In genomic region chr12:91687052-91688017, GRCh38 we compare ENCODE assay signal across 10 cellular contexts.
DNase-seq lines count a peak whose midpoint lies in the region; ATAC-seq and TF ChIP-seq lines count a peak whose summit lies in the region.
"Had no signal": no experiment of that assay in that cellular context is flagged by ENCODE, and none has a peak within 500 bp of the region (broad histone marks: within the 10 kb centered on the region; RNA-seq: fewer than 3 reads in every experiment).

No MANE protein-coding gene starts in this region.

- peaks cover 12 to 25% of the 10 kb centered on the region in 2 donors for H3K4me1 Mint-ChIP-seq in natural killer cell
- peaks cover 8 to 10% of the 10 kb centered on the region in 2 donors for H3K4me1 Mint-ChIP-seq in natural killer cell treated with Interleukin-12 subunit alpha and Interleukin-12 subunit beta and Interleukin-15 and Interleukin-18, amount 100 ng/mL, for 72 hours (ENCODE audit: low read depth in 2 of 2)
- H3K4me1 Mint-ChIP-seq in activated naive CD8-positive, alpha-beta T cell treated with anti-CD3 and anti-CD28 coated beads, Interleukin-2, amount 10 ng/mL, durations not matched to agents 7 days and 5 days, result peaks cover 18% of the 10 kb centered on the region

- H3K27ac ChIP-seq in thymus (ENCODE audit: low read depth) (peak overlapping the region; percentile 18), A673 (ENCODE audit: low read depth, low read length, poor library complexity, severe bottlenecking) (no peak overlapping the region)

- H3K36me3 ChIP-seq in thymus (ENCODE audit: control insufficient read depth, insufficient read depth) (no peaks in the 10 kb centered on the region), A673 (ENCODE audit: insufficient read depth, low read length, poor library complexity, severe bottlenecking) (no peaks in the 10 kb centered on the region)

- BruUV-seq in A673 (replicated peaks; lab: Mats Ljungman, UMichigan), result no TSS peak

- ATAC-seq in natural killer cell (peak; percentile 32 to 77 (median 70)), HG03520 (IDR thresholded peaks at IDR 0.05; ENCODE audit: unreplicated experiment) (no peak)
- no peak for ATAC-seq in natural killer cell treated with Interleukin-12 subunit alpha and Interleukin-12 subunit beta and Interleukin-15 and Interleukin-18, amount 100 ng/mL, for 72 hours
- ATAC-seq in activated naive CD8-positive, alpha-beta T cell treated with anti-CD3 and anti-CD28 coated beads, Interleukin-2, amount 10 ng/mL, durations not matched to agents 7 days and 5 days (ENCODE audit: low read depth), result peak; percentile 93

- DNase-seq in natural killer cell (no peak), LHCN-M2 (ENCODE audit: low read depth) (peak; percentile 5), SKM-1 treated with dmso at 0.1 percent for 144 hours (lab: John Stamatoyannopoulos, UW; ENCODE audit: unreplicated experiment) (no peak), A673 (ENCODE audit: low spot score) (no peak)
- DNase-seq in natural killer cell treated with Interleukin-12 subunit alpha and Interleukin-12 subunit beta and Interleukin-15 and Interleukin-18, amount 100 ng/mL, for 72 hours (ENCODE audit: low spot score), result no peak
- no peak for DNase-seq in activated naive CD8-positive, alpha-beta T cell treated with anti-CD3 and anti-CD28 coated beads, Interleukin-2, amount 10 ng/mL, durations not matched to agents 7 days and 5 days
- DNase-seq: kidney, NCI-H345 had no signal

- intact Hi-C loops in natural killer cell (cut with micrococcal nuclease) (loop anchor here (5.0 kb wide), 1 partner anchor 190 kb away; no protein-coding TSS in a partner anchor), A673 (cut with micrococcal nuclease; ENCODE audit: unreplicated experiment) (no loop called here)

- H3K27me3 ChIP-seq in thymus (ENCODE audit: control insufficient read depth, insufficient read depth) (no peaks in the 10 kb centered on the region), A673 (replicated peaks; ENCODE audit: insufficient read depth, low read depth, low read length, poor library complexity) (no peaks in the 10 kb centered on the region)

- POLR2A ChIA-PET in activated naive CD8-positive, alpha-beta T cell treated with anti-CD3 and anti-CD28 coated beads, Interleukin-2, amount 10 ng/mL, durations not matched to agents 7 days and 5 days (lab: Charles Lee), result no interaction called here
- POLR2A ChIA-PET in A673 (lab: Charles Lee; ENCODE audit: low non-redundant PET), result no interaction called here

- peaks cover 5% of the 10 kb centered on the region for H3K4me1 ChIP-seq in thymus (ENCODE audit: control insufficient read depth, insufficient read depth, low read length)
- no peaks in the 10 kb centered on the region for H3K4me1 ChIP-seq in A673 (ENCODE audit: insufficient read depth, low read length, poor library complexity, severe bottlenecking)

- no peak overlapping the region for H3K4me3 Mint-ChIP-seq in natural killer cell
- H3K4me3 Mint-ChIP-seq in natural killer cell treated with Interleukin-12 subunit alpha and Interleukin-12 subunit beta and Interleukin-15 and Interleukin-18, amount 100 ng/mL, for 72 hours, result no peak overlapping the region
- peak overlapping the region; percentile 50 for H3K4me3 Mint-ChIP-seq in activated naive CD8-positive, alpha-beta T cell treated with anti-CD3 and anti-CD28 coated beads, Interleukin-2, amount 10 ng/mL, durations not matched to agents 7 days and 5 days

- H3K4me3 ChIP-seq in thymus (ENCODE audit: low read length) (no peak overlapping the region), A673 (ENCODE audit: low read depth, low read length, poor library complexity, severe bottlenecking) (no peak overlapping the region)

- WGBS in thymus, result 33% methylated on average over 3 of the region's 3 CpGs

- TF ChIP-seq CTCF in natural killer cell (IDR thresholded peaks at IDR 0.05), result no peak
- no peak for TF ChIP-seq CTCF in A673 (conservative IDR thresholded peaks at IDR 0.05; ENCODE audit: low read depth, low read length)

- no peaks in the 10 kb centered on the region for H3K27me3 Mint-ChIP-seq in natural killer cell (ENCODE audit: low read depth in 2 of 2)
- H3K27me3 Mint-ChIP-seq in natural killer cell treated with Interleukin-12 subunit alpha and Interleukin-12 subunit beta and Interleukin-15 and Interleukin-18, amount 100 ng/mL, for 72 hours, result peaks cover 0 to 3% of the 10 kb centered on the region in 2 donors
- H3K27me3 Mint-ChIP-seq in activated naive CD8-positive, alpha-beta T cell treated with anti-CD3 and anti-CD28 coated beads, Interleukin-2, amount 10 ng/mL, durations not matched to agents 7 days and 5 days, result no peaks in the 10 kb centered on the region

- H3K9me3 ChIP-seq in thymus (ENCODE audit: control insufficient read depth) (no peaks in the 10 kb centered on the region), A673 (ENCODE audit: low read depth, low read length, poor library complexity, severe bottlenecking) (no peaks in the 10 kb centered on the region)

- H3K36me3 Mint-ChIP-seq in natural killer cell, result no peaks in the 10 kb centered on the region
- no peaks in the 10 kb centered on the region for H3K36me3 Mint-ChIP-seq in natural killer cell treated with Interleukin-12 subunit alpha and Interleukin-12 subunit beta and Interleukin-15 and Interleukin-18, amount 100 ng/mL, for 72 hours
- H3K36me3 Mint-ChIP-seq in activated naive CD8-positive, alpha-beta T cell treated with anti-CD3 and anti-CD28 coated beads, Interleukin-2, amount 10 ng/mL, durations not matched to agents 7 days and 5 days, result peaks cover 5% of the 10 kb centered on the region

- CTCF ChIA-PET in A673 (lab: Charles Lee), result no interaction called here

- H3K9me3 Mint-ChIP-seq in natural killer cell, result no peaks in the 10 kb centered on the region
- no peaks in the 10 kb centered on the region for H3K9me3 Mint-ChIP-seq in natural killer cell treated with Interleukin-12 subunit alpha and Interleukin-12 subunit beta and Interleukin-15 and Interleukin-18, amount 100 ng/mL, for 72 hours
- H3K9me3 Mint-ChIP-seq in activated naive CD8-positive, alpha-beta T cell treated with anti-CD3 and anti-CD28 coated beads, Interleukin-2, amount 10 ng/mL, durations not matched to agents 7 days and 5 days, result peaks cover 6% of the 10 kb centered on the region

- peak overlapping the region in 1 of 2 donors; percentile 75 for H3K27ac Mint-ChIP-seq in natural killer cell
- no peak overlapping the region for H3K27ac Mint-ChIP-seq in natural killer cell treated with Interleukin-12 subunit alpha and Interleukin-12 subunit beta and Interleukin-15 and Interleukin-18, amount 100 ng/mL, for 72 hours
- H3K27ac Mint-ChIP-seq in activated naive CD8-positive, alpha-beta T cell treated with anti-CD3 and anti-CD28 coated beads, Interleukin-2, amount 10 ng/mL, durations not matched to agents 7 days and 5 days, result peak overlapping the region; percentile 75

Comparison
In these comparisons a context has a peak if more than half of its experiments do, and no peak if none do; other contexts are left out.
1. ATAC-seq: peak in natural killer cell (3 of 3) and activated naive CD8-positive, alpha-beta T cell treated with anti-CD3 and anti-CD28 coated beads, Interleukin-2, amount 10 ng/mL, durations not matched to agents 7 days and 5 days (single experiment); none in natural killer cell treated with Interleukin-12 subunit alpha and Interleukin-12 subunit beta and Interleukin-15 and Interleukin-18, amount 100 ng/mL, for 72 hours (0 of 2) and HG03520 (single experiment).